Comparison of ENCODE assay signal across 10 cellular contexts in genomic region chr1:75135829-75136142, GRCh38. TPM values are rescaled to one million over a fixed set of nuclear protein-coding genes. Genes with fewer than 3 reads are reported as not detected.
DNase-seq lines count a peak whose midpoint lies in the region; ATAC-seq and TF ChIP-seq lines count a peak whose summit lies in the region.
"Had no signal": no experiment of that assay in that cellular context is flagged by ENCODE, and none has a peak within 500 bp of the region (broad histone marks: within the 10 kb centered on the region; RNA-seq: fewer than 3 reads in every experiment).

No MANE protein-coding gene starts in this region.

- TF ChIP-seq CTCF in heart right ventricle (IDR thresholded peaks at IDR 0.05), result no peak
- no peak for TF ChIP-seq CTCF in lower leg skin (IDR thresholded peaks at IDR 0.05)

- H3K27me3 Mint-ChIP-seq in activated naive CD8-positive, alpha-beta T cell treated with anti-CD3 and anti-CD28 coated beads for 36 hours, result peaks cover 90% of the 10 kb centered on the region

- H3K36me3 Mint-ChIP-seq in activated naive CD8-positive, alpha-beta T cell treated with anti-CD3 and anti-CD28 coated beads for 36 hours, result peaks cover 3% of the 10 kb centered on the region

- H3K27ac Mint-ChIP-seq in activated naive CD8-positive, alpha-beta T cell treated with anti-CD3 and anti-CD28 coated beads for 36 hours, result no peak overlapping the region
- H3K27ac Mint-ChIP-seq: CD8-positive, alpha-beta memory T cell had no signal

- H3K4me3 ChIP-seq in heart right ventricle, result peak overlapping the region in 7 of 10 donors; percentile 4 to 42 (median 37)
- peak overlapping the region; percentile 1 for H3K4me3 ChIP-seq in lower leg skin (ENCODE audit: low read depth, poor library complexity, severe bottlenecking)
- H3K4me3 ChIP-seq in urinary bladder (ENCODE audit: low read depth, low read length), result peak overlapping the region; percentile 44

- peaks cover 12% of the 10 kb centered on the region for H3K4me1 Mint-ChIP-seq in activated naive CD8-positive, alpha-beta T cell treated with anti-CD3 and anti-CD28 coated beads for 36 hours

- intact Hi-C loops in heart right ventricle (cut with DNase I) (no loop called here), left ventricle myocardium superior (cut with micrococcal nuclease) (no loop called here), lower leg skin (cut with DNase I; ENCODE audit: low total_unique reads) (no loop called here)

- DNase-seq in heart right ventricle, result no peak
- DNase-seq in left ventricle myocardium superior, result no peak
- DNase-seq in activated naive CD8-positive, alpha-beta T cell treated with anti-CD3 and anti-CD28 coated beads for 36 hours, result no peak
- DNase-seq in lower leg skin (ENCODE audit: low spot score in 2 of 2), result no peak
- DNase-seq in NCI-H146 (lab: John Stamatoyannopoulos, UW), result no peak
- no peak for DNase-seq in occipital lobe (lab: John Stamatoyannopoulos, UW)
- DNase-seq in cerebellar cortex (ENCODE audit: low spot score), result no peak
- DNase-seq: CD8-positive, alpha-beta memory T cell had no signal

- ATAC-seq in heart right ventricle (no peak), left ventricle myocardium superior (no peak)

- TF ChIP-seq POLR2A in lower leg skin (IDR thresholded peaks at IDR 0.05), result no peak

- H3K9me3 Mint-ChIP-seq in activated naive CD8-positive, alpha-beta T cell treated with anti-CD3 and anti-CD28 coated beads for 36 hours, result peaks cover 9% of the 10 kb centered on the region

- H3K27me3 ChIP-seq in heart right ventricle, result peaks cover 45 to 100% (median 97%) of the 10 kb centered on the region in 7 donors

- H3K4me3 Mint-ChIP-seq in activated naive CD8-positive, alpha-beta T cell treated with anti-CD3 and anti-CD28 coated beads for 36 hours, result peak overlapping the region; percentile 80

- H3K4me1 ChIP-seq in heart right ventricle (peaks cover 3 to 28% (median 21%) of the 10 kb centered on the region in 9 donors), urinary bladder (ENCODE audit: insufficient read depth) (peaks cover 5% of the 10 kb centered on the region)

- H3K27ac ChIP-seq in heart right ventricle (no peak overlapping the region), urinary bladder (ENCODE audit: low read depth) (no peak overlapping the region)
- H3K27ac ChIP-seq: neutrophil had no signal

- no peaks in the 10 kb centered on the region for H3K9me3 ChIP-seq in heart right ventricle
- H3K9me3 ChIP-seq: neutrophil had no signal

- H3K36me3 ChIP-seq in heart right ventricle (no peaks in the 10 kb centered on the region), urinary bladder (ENCODE audit: insufficient read depth) (no peaks in the 10 kb centered on the region)
- H3K36me3 ChIP-seq: neutrophil had no signal

- WGBS in heart right ventricle, 2 donors, result 8 to 10% methylated on average over 8 of the region's 8 CpGs
- WGBS in lower leg skin, 2 donors, result 13 to 14% methylated on average over 8 of the region's 8 CpGs
- 11% methylated on average over 8 of the region's 8 CpGs for WGBS in urinary bladder

RNA-seq across cellular contexts. Expression of gene LHX8, which starts 1.6 kb away (rescaled TPM):
- total RNA-seq in heart right ventricle, result not detected
- not detected for polyA plus RNA-seq in heart right ventricle
- not detected for total RNA-seq in left ventricle myocardium superior
- total RNA-seq in activated naive CD8-positive, alpha-beta T cell treated with anti-CD3 and anti-CD28 coated beads for 36 hours, result not detected
- not detected for total RNA-seq in lower leg skin
- 1.6 TPM for total RNA-seq in urinary bladder
- 0.46 TPM for polyA plus RNA-seq in urinary bladder
- not detected for total RNA-seq in occipital lobe
- total RNA-seq: CD8-positive, alpha-beta memory T cell had no signal
- polyA plus RNA-seq: CD8-positive, alpha-beta memory T cell had no signal
